Comparison of ENCODE assay signal across 17 cellular contexts in genomic region chr10:58326967-58327381, GRCh38. TPM values are rescaled to one million over a fixed set of nuclear protein-coding genes. Genes with fewer than 3 reads are reported as not detected.
DNase-seq lines count a peak whose midpoint lies in the region; ATAC-seq, FAIRE-seq and TF ChIP-seq lines count a peak whose summit lies in the region.
"Had no signal": no experiment of that assay in that cellular context is flagged by ENCODE, and none has a peak within 500 bp of the region (broad histone marks: within the 10 kb centered on the region; RNA-seq: fewer than 3 reads in every experiment).

No MANE protein-coding gene starts in this region.

- H3K79me2 ChIP-seq in HepG2 (ENCODE audit: insufficient read depth, low read length), result no peaks in the 10 kb centered on the region

- H3K4me3 ChIP-seq in right lobe of liver (no peak overlapping the region), HepG2 (replicated peaks in 1 of 3; ENCODE audit: insufficient read depth in 1 of 3, low read depth in 2 of 3, low read length in 3 of 3) (no peak overlapping the region), fibroblast of pulmonary artery (replicated peaks; ENCODE audit: low read depth, low read length) (peak overlapping the region; percentile 45), mucosa of descending colon (no peak overlapping the region)
- H3K4me3 ChIP-seq: MG63 had no signal

- ATAC-seq in right lobe of liver (no peak), HepG2 (no peak), mucosa of descending colon (peak; percentile 14), HG02840 (IDR thresholded peaks at IDR 0.05; ENCODE audit: low FRiP score, unreplicated experiment) (no peak)
- ATAC-seq: HCT116 had no signal

- WGBS in right lobe of liver (ENCODE audit: insufficient coverage, low coverage, low lambda C conversion rate, missing lambda C conversion rate), result 42% methylated on average over 10 of the region's 25 CpGs
- 85% methylated on average over 17 of the region's 25 CpGs for WGBS in HepG2 (ENCODE audit: low lambda C conversion rate)

- no TSS peak for BruUV-seq in HepG2 (replicated peaks; lab: Mats Ljungman, UMichigan)

- no peak overlapping the region for H3K9ac ChIP-seq in HepG2 (ENCODE audit: insufficient read depth, low read depth, low read length)

- TF ChIP-seq RAD21 in HepG2 (CRISPR knock-in tag; IDR thresholded peaks at IDR 0.05), result no peak

- FAIRE-seq in HepG2 (lab: Jason Lieb, UNC), result no peak
- FAIRE-seq: A204.1, G401.6 had no signal

- TF ChIP-seq POLR2A in right lobe of liver (IDR thresholded peaks at IDR 0.05) (no peak), HepG2 (IDR thresholded peaks at IDR 0.05; ENCODE audit: insufficient read depth in 1 of 2, low read depth in 2 of 2, low read length in 2 of 2) (no peak)

- CTCF ChIA-PET in HepG2 (lab: Yijun Ruan, JAX; ENCODE audit: low intra/inter-chr PET ratio, low total read pairs), result no interaction called here

- no peaks in the 10 kb centered on the region for H4K20me1 ChIP-seq in HepG2 (ENCODE audit: insufficient read depth, low read length)

- H3K4me2 ChIP-seq in HepG2 (ENCODE audit: low read depth, low read length), result no peak overlapping the region

- no peaks in the 10 kb centered on the region for H3K27me3 ChIP-seq in right lobe of liver
- no peaks in the 10 kb centered on the region for H3K27me3 ChIP-seq in HepG2 (ENCODE audit: control insufficient read depth in 1 of 2, insufficient read depth in 2 of 2, low read length in 2 of 2)
- H3K27me3 ChIP-seq: MG63 had no signal

- in situ Hi-C loops in HepG2 (cut with HindIII; ENCODE audit: extremely low pct_ligation_motif_present, low pct_unique_long_range_greater_than_20kb), result no loop called here

- TF ChIP-seq CTCF in right lobe of liver (IDR thresholded peaks at IDR 0.05), result no peak
- no peak for TF ChIP-seq CTCF in HepG2 (CRISPR knock-in tag; IDR thresholded peaks at IDR 0.05)
- no peak for TF ChIP-seq CTCF in fibroblast of pulmonary artery (IDR thresholded peaks at IDR 0.05; ENCODE audit: low read length, missing control alignments)
- TF ChIP-seq CTCF in mucosa of descending colon (IDR thresholded peaks at IDR 0.05), result no peak

- H3K27ac ChIP-seq in right lobe of liver, result no peak overlapping the region
- no peak overlapping the region for H3K27ac ChIP-seq in HepG2 (ENCODE audit: extremely low read length, insufficient read depth, low read length)
- H3K27ac ChIP-seq in caudate nucleus (ENCODE audit: low read depth, low read length), result no peak overlapping the region

- intact Hi-C loops in right lobe of liver (cut with DNase I) (no loop called here), HepG2 (cut with micrococcal nuclease; ENCODE audit: unreplicated experiment) (no loop called here), mucosa of descending colon (cut with DNase I, micrococcal nuclease) (no loop called here)

- DNase-seq in right lobe of liver (peak in 2 of 3 donors; percentile 18 to 52), HepG2 (ENCODE audit: low spot score) (no peak), fibroblast of pulmonary artery (ENCODE audit: low read depth) (peak; percentile 64), mucosa of descending colon (peak in 1 of 3 donors; percentile 56), NCI-H128 (lab: John Stamatoyannopoulos, UW; ENCODE audit: unreplicated experiment) (no peak), HuH-7 (ENCODE audit: low spot score) (no peak), caudate nucleus (lab: John Stamatoyannopoulos, UW) (no peak)
- DNase-seq: activated CD4-positive, alpha-beta T cell treated with anti-CD3 and anti-CD28 coated beads, Interleukin-2, amount 10 ng/mL, durations not matched to agents 7 days and 5 days; activated naive CD4-positive, alpha-beta T cell; MG63; SHP77 treated with DMSO at 0.1 percent for 48 hours; stimulated activated CD4-positive, alpha-beta T cell treated with anti-CD3 and anti-CD28 coated beads, Interleukin-15, amount 100 ng/mL, for 24 hours; stimulated activated naive CD4-positive, alpha-beta T cell had no signal

- H3K4me1 ChIP-seq in right lobe of liver (no peaks in the 10 kb centered on the region), HepG2 (ENCODE audit: insufficient read depth, low read length) (peaks cover 16% of the 10 kb centered on the region), mucosa of descending colon (ENCODE audit: low read depth) (peaks cover 7% of the 10 kb centered on the region)

- H3K36me3 ChIP-seq in right lobe of liver (no peaks in the 10 kb centered on the region), HepG2 (replicated peaks in 1 of 2; ENCODE audit: control insufficient read depth in 1 of 2, insufficient read depth in 2 of 2, low read length in 2 of 2) (no peaks in the 10 kb centered on the region), mucosa of descending colon (ENCODE audit: low read depth) (no peaks in the 10 kb centered on the region)
- H3K36me3 ChIP-seq: MG63 had no signal

- POLR2A ChIA-PET in HepG2 (lab: Yijun Ruan, JAX), result no interaction called here

- TF ChIP-seq EP300 in HepG2 (IDR thresholded peaks at IDR 0.05; ENCODE audit: low read depth in 2 of 2, low read length in 2 of 2) (no peak), HepG2 (CRISPR knock-in tag; IDR thresholded peaks at IDR 0.05; ENCODE audit: borderline replicate concordance) (no peak)

- H3K9me3 ChIP-seq in right lobe of liver, result no peaks in the 10 kb centered on the region
- no peaks in the 10 kb centered on the region for H3K9me3 ChIP-seq in HepG2 (ENCODE audit: low read length)
- H3K9me3 ChIP-seq in mucosa of descending colon, result no peaks in the 10 kb centered on the region
- H3K9me3 ChIP-seq: MG63 had no signal

- no peak overlapping the region for H2AFZ ChIP-seq in HepG2 (ENCODE audit: low read length)

RNA-seq across cellular contexts. Expression of gene UBE2D1, which starts 7.8 kb away (rescaled TPM):
- total RNA-seq in right lobe of liver (10 to 100 TPM in 1 of 6 experiments, 1 to 10 TPM in 5; 3.1 to 11.9 (median 6.6) TPM), HepG2 (2016; rRNA removed; fragmentation: Illumina TruSeq; extraction: Trizol) (6.2 and 7.9 TPM in 2 replicates), mucosa of descending colon (10 to 100 TPM; 17.2 to 18.4 (median 18.4) TPM)
- 1.6 and 2.3 TPM in 2 replicates for total RNA-seq in HepG2 (2016; cell fraction: cytosol; rRNA removed; fragmentation: Illumina TruSeq; extraction: Trizol; ENCODE audit: low read depth)
- 5.6 and 9.5 TPM in 2 replicates for total RNA-seq in HepG2 (2016; cell fraction: insoluble cytoplasmic fraction; rRNA removed; fragmentation: Illumina TruSeq; extraction: Trizol)
- total RNA-seq in HepG2 (2016; cell fraction: membrane; rRNA removed; fragmentation: Illumina TruSeq; extraction: Trizol), result 3.3 and 4.3 TPM in 2 replicates
- 8.0 and 8.5 TPM in 2 replicates for total RNA-seq in HepG2 (2016; cell fraction: nucleus; rRNA removed; fragmentation: Illumina TruSeq; extraction: Trizol)
- 10.6 and 13.8 TPM in 2 replicates for polyA plus RNA-seq in HepG2 (2011; rRNA removed)
- polyA plus RNA-seq in HepG2 (2011; cell fraction: cytosol; rRNA removed), result 4.9 and 7.8 TPM in 2 replicates
- 2.5 and 4.3 TPM in 2 replicates for polyA plus RNA-seq in HepG2 (2011; cell fraction: nucleus; rRNA removed)
- polyA plus RNA-seq in HepG2 (2012), result 8.3 and 12.5 TPM in 2 replicates
- polyA plus RNA-seq in HepG2 (2016; cell fraction: cytosol; fragmentation: Illumina TruSeq; extraction: Trizol; ENCODE audit: low read depth), result 2.8 and 3.8 TPM in 2 replicates
- polyA plus RNA-seq in HepG2 (2016; cell fraction: insoluble cytoplasmic fraction; fragmentation: Illumina TruSeq; extraction: Trizol; ENCODE audit: low read depth), result 28.9 and 31.5 TPM in 2 replicates
- polyA plus RNA-seq in HepG2 (2016; cell fraction: membrane; fragmentation: Illumina TruSeq; extraction: Trizol; ENCODE audit: low read depth), result 7.1 and 10.2 TPM in 2 replicates
- 19.2 and 19.5 TPM in 2 replicates for polyA plus RNA-seq in HepG2 (2016; cell fraction: nucleus; fragmentation: Illumina TruSeq; extraction: Trizol; ENCODE audit: insufficient read depth, low read depth)
- polyA minus RNA-seq in HepG2 (2011; rRNA and poly(A)+ RNA removed; ENCODE audit: low replicate concordance), result 2.9 and 3.6 TPM in 2 replicates
- 4.3 TPM in 2 replicates for polyA minus RNA-seq in HepG2 (2011; cell fraction: cytosol; rRNA and poly(A)+ RNA removed)
- 20.0 and 22.9 TPM in 2 replicates for polyA minus RNA-seq in HepG2 (2011; cell fraction: nucleus; rRNA and poly(A)+ RNA removed)

RNA-seq across cellular contexts. Expression of gene CISD1, which starts 58.0 kb away (rescaled TPM):
- total RNA-seq in right lobe of liver (10 to 100 TPM; 25.2 to 40.9 (median 26.4) TPM), HepG2 (2016; rRNA removed; fragmentation: Illumina TruSeq; extraction: Trizol) (78.9 and 92.2 TPM in 2 replicates), mucosa of descending colon (10 to 100 TPM; 40.5 to 50.4 (median 48.4) TPM)
- 24.2 and 29.9 TPM in 2 replicates for total RNA-seq in HepG2 (2016; cell fraction: cytosol; rRNA removed; fragmentation: Illumina TruSeq; extraction: Trizol; ENCODE audit: low read depth)
- 81.7 and 106 TPM in 2 replicates for total RNA-seq in HepG2 (2016; cell fraction: insoluble cytoplasmic fraction; rRNA removed; fragmentation: Illumina TruSeq; extraction: Trizol)
- total RNA-seq in HepG2 (2016; cell fraction: membrane; rRNA removed; fragmentation: Illumina TruSeq; extraction: Trizol), result 26.8 and 29.2 TPM in 2 replicates
- total RNA-seq in HepG2 (2016; cell fraction: nucleus; rRNA removed; fragmentation: Illumina TruSeq; extraction: Trizol), result 48.4 and 50.8 TPM in 2 replicates
- 47.8 and 63.4 TPM in 2 replicates for polyA plus RNA-seq in HepG2 (2011; rRNA removed)
- 18.1 and 27.8 TPM in 2 replicates for polyA plus RNA-seq in HepG2 (2011; cell fraction: cytosol; rRNA removed)
- polyA plus RNA-seq in HepG2 (2011; cell fraction: nucleus; rRNA removed), result 5.2 and 8.2 TPM in 2 replicates
- polyA plus RNA-seq in HepG2 (2012), result 33.9 and 47.1 TPM in 2 replicates
- 24.3 and 28.0 TPM in 2 replicates for polyA plus RNA-seq in HepG2 (2016; cell fraction: cytosol; fragmentation: Illumina TruSeq; extraction: Trizol; ENCODE audit: low read depth)
- 78.2 and 84.8 TPM in 2 replicates for polyA plus RNA-seq in HepG2 (2016; cell fraction: insoluble cytoplasmic fraction; fragmentation: Illumina TruSeq; extraction: Trizol; ENCODE audit: low read depth)
- 20.1 and 21.0 TPM in 2 replicates for polyA plus RNA-seq in HepG2 (2016; cell fraction: membrane; fragmentation: Illumina TruSeq; extraction: Trizol; ENCODE audit: low read depth)
- 62.1 and 66.2 TPM in 2 replicates for polyA plus RNA-seq in HepG2 (2016; cell fraction: nucleus; fragmentation: Illumina TruSeq; extraction: Trizol; ENCODE audit: insufficient read depth, low read depth)
- 7.0 and 10.3 TPM in 2 replicates for polyA minus RNA-seq in HepG2 (2011; rRNA and poly(A)+ RNA removed; ENCODE audit: low replicate concordance)
- 10.5 and 13.1 TPM in 2 replicates for polyA minus RNA-seq in HepG2 (2011; cell fraction: cytosol; rRNA and poly(A)+ RNA removed)
- polyA minus RNA-seq in HepG2 (2011; cell fraction: nucleus; rRNA and poly(A)+ RNA removed), result 13.3 and 16.7 TPM in 2 replicates

RNA-seq across cellular contexts. Expression of gene TFAM, which starts 58.2 kb away (rescaled TPM):
- total RNA-seq in right lobe of liver (10 to 100 TPM; 15.2 to 23.0 (median 19.7) TPM), HepG2 (2016; rRNA removed; fragmentation: Illumina TruSeq; extraction: Trizol) (125 and 189 TPM in 2 replicates), mucosa of descending colon (10 to 100 TPM; 26.5 to 36.7 (median 30.8) TPM)
- total RNA-seq in HepG2 (2016; cell fraction: cytosol; rRNA removed; fragmentation: Illumina TruSeq; extraction: Trizol; ENCODE audit: low read depth), result 7.9 and 8.1 TPM in 2 replicates
- total RNA-seq in HepG2 (2016; cell fraction: insoluble cytoplasmic fraction; rRNA removed; fragmentation: Illumina TruSeq; extraction: Trizol), result 132 and 207 TPM in 2 replicates
- 20.3 TPM in 2 replicates for total RNA-seq in HepG2 (2016; cell fraction: membrane; rRNA removed; fragmentation: Illumina TruSeq; extraction: Trizol)
- 57.2 and 63.1 TPM in 2 replicates for total RNA-seq in HepG2 (2016; cell fraction: nucleus; rRNA removed; fragmentation: Illumina TruSeq; extraction: Trizol)
- 15.9 and 18.4 TPM in 2 replicates for polyA plus RNA-seq in HepG2 (2011; rRNA removed)
- polyA plus RNA-seq in HepG2 (2011; cell fraction: cytosol; rRNA removed), result 17.6 and 17.9 TPM in 2 replicates
- polyA plus RNA-seq in HepG2 (2011; cell fraction: nucleus; rRNA removed), result 4.4 and 5.2 TPM in 2 replicates
- 34.0 and 48.9 TPM in 2 replicates for polyA plus RNA-seq in HepG2 (2012)
- polyA plus RNA-seq in HepG2 (2016; cell fraction: cytosol; fragmentation: Illumina TruSeq; extraction: Trizol; ENCODE audit: low read depth), result 4.8 and 5.4 TPM in 2 replicates
- 129 and 145 TPM in 2 replicates for polyA plus RNA-seq in HepG2 (2016; cell fraction: insoluble cytoplasmic fraction; fragmentation: Illumina TruSeq; extraction: Trizol; ENCODE audit: low read depth)
- 9.8 and 10.5 TPM in 2 replicates for polyA plus RNA-seq in HepG2 (2016; cell fraction: membrane; fragmentation: Illumina TruSeq; extraction: Trizol; ENCODE audit: low read depth)
- 56.9 and 60.1 TPM in 2 replicates for polyA plus RNA-seq in HepG2 (2016; cell fraction: nucleus; fragmentation: Illumina TruSeq; extraction: Trizol; ENCODE audit: insufficient read depth, low read depth)
- polyA minus RNA-seq in HepG2 (2011; rRNA and poly(A)+ RNA removed; ENCODE audit: low replicate concordance), result 36.9 and 48.0 TPM in 2 replicates
- polyA minus RNA-seq in HepG2 (2011; cell fraction: cytosol; rRNA and poly(A)+ RNA removed), result 20.1 and 21.5 TPM in 2 replicates
- polyA minus RNA-seq in HepG2 (2011; cell fraction: nucleus; rRNA and poly(A)+ RNA removed), result 23.4 and 24.2 TPM in 2 replicates

RNA-seq across cellular contexts. Expression of gene IPMK, which starts 59.3 kb away (rescaled TPM):
- total RNA-seq in right lobe of liver, result 1 to 10 TPM; 2.8 to 8.1 (median 4.7) TPM
- 3.9 and 5.4 TPM in 2 replicates for total RNA-seq in HepG2 (2016; rRNA removed; fragmentation: Illumina TruSeq; extraction: Trizol)
- 0.44 and 0.51 TPM in 2 replicates for total RNA-seq in HepG2 (2016; cell fraction: cytosol; rRNA removed; fragmentation: Illumina TruSeq; extraction: Trizol; ENCODE audit: low read depth)
- total RNA-seq in HepG2 (2016; cell fraction: insoluble cytoplasmic fraction; rRNA removed; fragmentation: Illumina TruSeq; extraction: Trizol), result 3.8 and 5.4 TPM in 2 replicates
- 2.6 and 2.8 TPM in 2 replicates for total RNA-seq in HepG2 (2016; cell fraction: membrane; rRNA removed; fragmentation: Illumina TruSeq; extraction: Trizol)
- 3.9 and 4.0 TPM in 2 replicates for total RNA-seq in HepG2 (2016; cell fraction: nucleus; rRNA removed; fragmentation: Illumina TruSeq; extraction: Trizol)
- 1.9 and 2.7 TPM in 2 replicates for polyA plus RNA-seq in HepG2 (2011; rRNA removed)
- 0.94 and 1.5 TPM in 2 replicates for polyA plus RNA-seq in HepG2 (2011; cell fraction: cytosol; rRNA removed)
- 1.1 and 1.4 TPM in 2 replicates for polyA plus RNA-seq in HepG2 (2011; cell fraction: nucleus; rRNA removed)
- 4.4 and 4.5 TPM in 2 replicates for polyA plus RNA-seq in HepG2 (2012)
- polyA plus RNA-seq in HepG2 (2016; cell fraction: cytosol; fragmentation: Illumina TruSeq; extraction: Trizol; ENCODE audit: low read depth), result 0.15 and 0.28 TPM in 2 replicates
- 5.5 and 5.6 TPM in 2 replicates for polyA plus RNA-seq in HepG2 (2016; cell fraction: insoluble cytoplasmic fraction; fragmentation: Illumina TruSeq; extraction: Trizol; ENCODE audit: low read depth)
- polyA plus RNA-seq in HepG2 (2016; cell fraction: membrane; fragmentation: Illumina TruSeq; extraction: Trizol; ENCODE audit: low read depth), result 1.2 and 1.3 TPM in 2 replicates
- 4.1 TPM in 2 replicates for polyA plus RNA-seq in HepG2 (2016; cell fraction: nucleus; fragmentation: Illumina TruSeq; extraction: Trizol; ENCODE audit: insufficient read depth, low read depth)
- polyA minus RNA-seq in HepG2 (2011; rRNA and poly(A)+ RNA removed; ENCODE audit: low replicate concordance), result 1.8 and 2.6 TPM in 2 replicates
- 5.4 and 6.8 TPM in 2 replicates for polyA minus RNA-seq in HepG2 (2011; cell fraction: cytosol; rRNA and poly(A)+ RNA removed)
- polyA minus RNA-seq in HepG2 (2011; cell fraction: nucleus; rRNA and poly(A)+ RNA removed), result 11.6 and 14.8 TPM in 2 replicates
- 10 to 100 TPM in 2 of 3 donors, 1 to 10 TPM in 1; 8.6 to 18.0 (median 15.3) TPM for total RNA-seq in mucosa of descending colon

Comparison
In these comparisons a context has a peak if more than half of its experiments do, and no peak if none do; other contexts are left out.
1. DNase-seq: peak in right lobe of liver (2 of 3) and fibroblast of pulmonary artery (single experiment); none in HepG2 (single experiment), NCI-H128 (single experiment), HuH-7 (single experiment) and caudate nucleus (0 of 61).